ENCODE assay signal across 8 cellular contexts in genomic region chr7:128266891-128267839, GRCh38. TPM values are rescaled to one million over a fixed set of nuclear protein-coding genes. Genes with fewer than 3 reads are reported as not detected.
DNase-seq lines count a peak whose midpoint lies in the region; ATAC-seq and TF ChIP-seq lines count a peak whose summit lies in the region.

No MANE protein-coding gene starts in this region.

- no peaks in the 10 kb centered on the region for H3K9me3 Mint-ChIP-seq in neural crest cell
- no peaks in the 10 kb centered on the region for H3K9me3 Mint-ChIP-seq in CD8-positive, alpha-beta memory T cell

- peak overlapping the region; percentile 44 for H3K4me3 ChIP-seq in fibroblast of pulmonary artery (replicated peaks; ENCODE audit: low read depth, low read length)
- H3K4me3 ChIP-seq in CD8-positive, alpha-beta memory T cell (ENCODE audit: low read length), result no peak overlapping the region

- DNase-seq in HCEC 1CT (peak; percentile 51), RPMI7951 (ENCODE audit: low read depth) (peak; percentile 85), fibroblast of pulmonary artery (ENCODE audit: low read depth) (peak; percentile 66), neural crest cell (ENCODE audit: low read depth, low spot score) (peak; percentile 18), GM19240 (ENCODE audit: insufficient read length, low spot score) (no peak), SW 1271 (lab: John Stamatoyannopoulos, UW) (no peak)
- DNase-seq in CD8-positive, alpha-beta memory T cell, result no peak

- POLR2A ChIA-PET in CD8-positive, alpha-beta memory T cell (lab: Charles Lee), result no interaction called here

- no peaks in the 10 kb centered on the region for H3K27me3 Mint-ChIP-seq in neural crest cell (ENCODE audit: low read depth)
- peaks cover 26 to 46% of the 10 kb centered on the region in 2 donors for H3K27me3 Mint-ChIP-seq in CD8-positive, alpha-beta memory T cell

- no peaks in the 10 kb centered on the region for H3K36me3 ChIP-seq in CD8-positive, alpha-beta memory T cell (ENCODE audit: insufficient read depth, low read length)

- no peak for ATAC-seq in GM19023 (IDR thresholded peaks at IDR 0.05; ENCODE audit: unreplicated experiment)

- peaks cover 7% of the 10 kb centered on the region for H3K27me3 ChIP-seq in CD8-positive, alpha-beta memory T cell (ENCODE audit: insufficient read depth, low read length, poor library complexity, severe bottlenecking)

- H3K36me3 Mint-ChIP-seq in neural crest cell (ENCODE audit: low read depth), result no peaks in the 10 kb centered on the region
- peaks cover 0 to 4% (median 0%) of the 10 kb centered on the region in 3 donors for H3K36me3 Mint-ChIP-seq in CD8-positive, alpha-beta memory T cell

- H3K9me3 ChIP-seq in CD8-positive, alpha-beta memory T cell (ENCODE audit: low read length), result no peaks in the 10 kb centered on the region

- CTCF ChIA-PET in CD8-positive, alpha-beta memory T cell (lab: Charles Lee), result interaction anchor here (0.7 kb wide), 1 partner anchor 16 kb away, joined by 3 read pairs; no protein-coding TSS in a partner anchor

- no peak overlapping the region for H3K27ac ChIP-seq in CD8-positive, alpha-beta memory T cell (ENCODE audit: low read depth, low read length)

- H3K4me1 Mint-ChIP-seq in neural crest cell, result peaks cover 19% of the 10 kb centered on the region
- peaks cover 0 to 6% (median 2%) of the 10 kb centered on the region in 3 donors for H3K4me1 Mint-ChIP-seq in CD8-positive, alpha-beta memory T cell

- H3K4me3 Mint-ChIP-seq in neural crest cell, result no peak overlapping the region
- H3K4me3 Mint-ChIP-seq in CD8-positive, alpha-beta memory T cell, result no peak overlapping the region

- no peak for TF ChIP-seq CTCF in fibroblast of pulmonary artery (IDR thresholded peaks at IDR 0.05; ENCODE audit: low read length, missing control alignments)
- TF ChIP-seq CTCF in neural crest cell (conservative IDR thresholded peaks at IDR 0.05), result peak; percentile 30

- no peak overlapping the region for H3K27ac Mint-ChIP-seq in neural crest cell (ENCODE audit: unreplicated experiment)
- no peak overlapping the region for H3K27ac Mint-ChIP-seq in CD8-positive, alpha-beta memory T cell

- H3K4me1 ChIP-seq in CD8-positive, alpha-beta memory T cell (ENCODE audit: insufficient read depth, low read length), result no peaks in the 10 kb centered on the region

RNA-seq across cellular contexts. Expression of gene LEP, which starts 26.1 kb away (rescaled TPM):
- not detected in 2 replicates for total RNA-seq in RPMI7951 (2014; rRNA removed; shearing (Covaris generic))
- not detected in 2 replicates for total RNA-seq in neural crest cell
- total RNA-seq in CD8-positive, alpha-beta memory T cell, result not detected
- not detected for polyA plus RNA-seq in CD8-positive, alpha-beta memory T cell

Comparison
In these comparisons a context has a peak if more than half of its experiments do, and no peak if none do; other contexts are left out.
1. DNase-seq: peak in HCEC 1CT (single experiment), RPMI7951 (single experiment), fibroblast of pulmonary artery (single experiment) and neural crest cell (single experiment); none in GM19240 (single experiment), SW 1271 (0 of 2) and CD8-positive, alpha-beta memory T cell (0 of 5).